1 cellular context compared by ENCODE assay signal in genomic region chr11:77592727-77593126, GRCh38.
TF ChIP-seq lines count a peak whose summit lies in the region.

No MANE protein-coding gene starts in this region.

TF ChIP-seq in HepG2, 621 proteins besides CTCF, POLR2A, EP300 and RAD21 (continued from another document):
- no peak for TF ChIP-seq ZSCAN20 (CRISPR knock-in tag; IDR thresholded peaks at IDR 0.05; ENCODE audit: borderline replicate concordance)
- TF ChIP-seq ZMAT3 (CRISPR knock-in tag; conservative IDR thresholded peaks at IDR 0.05) = no peak
- no peak for TF ChIP-seq ZNF225 (CRISPR knock-in tag; IDR thresholded peaks at IDR 0.05)
- 0 out of 2 replicates have a peak, but pooled peaks have one; percentile 2 for TF ChIP-seq RBFOX2 (IDR thresholded peaks at IDR 0.05; ENCODE audit: low read depth, low read length)
- peak; percentile 65; the same call in 1 of the 2 replicates for TF ChIP-seq ZNF691 (CRISPR knock-in tag; IDR thresholded peaks at IDR 0.05; ENCODE audit: borderline replicate concordance, low read depth)
- no peak for TF ChIP-seq STAT5B (CRISPR knock-in tag; IDR thresholded peaks at IDR 0.05)
- no peak for TF ChIP-seq PTBP1 (IDR thresholded peaks at IDR 0.05; ENCODE audit: low read depth, low read length, poor library complexity, severe bottlenecking)
TF ChIP-seq in HepG2: peak in this region for 2.
